ENCODE assay signal across 14 cellular contexts in genomic region chr11:123190504-123190903, GRCh38.
"Had no signal": no experiment of that assay in that cellular context is flagged by ENCODE, and none has a peak within 500 bp of the region (broad histone marks: within the 10 kb centered on the region; RNA-seq: fewer than 3 reads in every experiment).

No MANE protein-coding gene starts in this region.

- H3K36me3 ChIP-seq: breast epithelium, gastrocnemius medialis, neural progenitor cell, pancreas had no signal

- ATAC-seq: gastrocnemius medialis; left ventricle myocardium superior; pancreas; stimulated activated effector memory CD8-positive, alpha-beta T cell treated with anti-CD3 and anti-CD28 coated beads, Interleukin-12 subunit alpha, Interleukin-12 subunit beta, amount 100 ng/mL, for 72 hours had no signal

- H3K27ac ChIP-seq: gastrocnemius medialis, hepatocyte, neural progenitor cell, pancreas had no signal

- H3K4me2 ChIP-seq: hepatocyte, neural progenitor cell had no signal

- H3K4me1 ChIP-seq: breast epithelium, pancreas had no signal

- H3K4me3 Mint-ChIP-seq: activated naive CD8-positive, alpha-beta T cell; activated T-cell treated with anti-CD3 and anti-CD28 coated beads, Interleukin-2, amount 50 U/mL, for 24 hours; neural progenitor cell; stimulated activated effector memory CD8-positive, alpha-beta T cell treated with anti-CD3 and anti-CD28 coated beads, Interleukin-12 subunit alpha, Interleukin-12 subunit beta, amount 100 ng/mL, for 72 hours; T-helper 1 cell treated with Interleukin-12 subunit alpha and Interleukin-12 subunit beta and Interleukin-4 antibody, amounts not matched to agents 30 μg/mL and 1 μg/mL, for 36 hours had no signal

- H3K4me3 ChIP-seq: breast epithelium, gastrocnemius medialis, hepatocyte, neural progenitor cell, pancreas had no signal

- H3K36me3 Mint-ChIP-seq: activated naive CD8-positive, alpha-beta T cell; stimulated activated effector memory CD8-positive, alpha-beta T cell treated with anti-CD3 and anti-CD28 coated beads, Interleukin-12 subunit alpha, Interleukin-12 subunit beta, amount 100 ng/mL, for 72 hours had no signal

- H3K9ac ChIP-seq: neural progenitor cell had no signal

- H3K27ac Mint-ChIP-seq: activated naive CD8-positive, alpha-beta T cell; activated T-cell treated with anti-CD3 and anti-CD28 coated beads, Interleukin-2, amount 50 U/mL, for 24 hours; neural progenitor cell; stimulated activated effector memory CD8-positive, alpha-beta T cell treated with anti-CD3 and anti-CD28 coated beads, Interleukin-12 subunit alpha, Interleukin-12 subunit beta, amount 100 ng/mL, for 72 hours; T-helper 1 cell treated with Interleukin-12 subunit alpha and Interleukin-12 subunit beta and Interleukin-4 antibody, amounts not matched to agents 30 μg/mL and 1 μg/mL, for 36 hours had no signal

- H2AFZ ChIP-seq: hepatocyte, neural progenitor cell had no signal

- H3K9me3 ChIP-seq: breast epithelium, gastrocnemius medialis, pancreas had no signal

- H3K27me3 ChIP-seq: pancreas had no signal

- DNase-seq: activated CD4-positive, CD25-positive, alpha-beta regulatory T cell; activated effector memory CD4-positive, alpha-beta T cell treated with anti-CD3 and anti-CD28 coated beads, Interleukin-2, amount 50 U/mL, for 16 hours; activated T-cell treated with anti-CD3 and anti-CD28 coated beads, Interleukin-2, amount 50 U/mL, for 24 hours; dermis blood vessel endothelial cell; gastrocnemius medialis; left ventricle myocardium superior; pancreas; small intestine had no signal

- H3K9me3 Mint-ChIP-seq: activated T-cell treated with anti-CD3 and anti-CD28 coated beads, Interleukin-2, amount 50 U/mL, for 24 hours; neural progenitor cell; stimulated activated effector memory CD8-positive, alpha-beta T cell treated with anti-CD3 and anti-CD28 coated beads, Interleukin-12 subunit alpha, Interleukin-12 subunit beta, amount 100 ng/mL, for 72 hours; T-helper 1 cell treated with Interleukin-12 subunit alpha and Interleukin-12 subunit beta and Interleukin-4 antibody, amounts not matched to agents 30 μg/mL and 1 μg/mL, for 36 hours had no signal
